In genomic region chr19:55279773-55280643, GRCh38 we compare ENCODE assay signal across 1 cellular context.
A peak's percentile ranks its signal among the peaks of the same experiment; 100 is the strongest.
TF ChIP-seq lines count a peak whose summit lies in the region.

TSS of gene HSPBP1 (minus strand) at chr19:55280110. CDS start at chr19:55279608, 502 bp downstream.

TF ChIP-seq in HepG2, 621 proteins besides CTCF, POLR2A, EP300 and RAD21 (continued from another document and continues in another):
- TF ChIP-seq ZNF580 (CRISPR knock-in tag; IDR thresholded peaks at IDR 0.05; ENCODE audit: borderline replicate concordance, low read depth), result 0 out of 2 replicates have a peak, but pooled peaks have one; percentile 30
- no peak for TF ChIP-seq REST (IDR thresholded peaks at IDR 0.05; ENCODE audit: borderline replicate concordance in 1 of 2, low read depth in 1 of 2, low read length in 2 of 2)
- TF ChIP-seq NFYC (CRISPR knock-in tag; IDR thresholded peaks at IDR 0.05), result peak; percentile 19; the same call in 1 of the 2 replicates
- TF ChIP-seq ATF2 (CRISPR knock-in tag; IDR thresholded peaks at IDR 0.05), result peak; percentile 32; the same call in 1 of the 2 replicates
- no peak for TF ChIP-seq MIXL1 (CRISPR knock-in tag; IDR thresholded peaks at IDR 0.05)
- TF ChIP-seq ZNF318 (CRISPR knock-in tag; IDR thresholded peaks at IDR 0.05), result no peak
- TF ChIP-seq YEATS4 (CRISPR knock-in tag; IDR thresholded peaks at IDR 0.05; ENCODE audit: borderline replicate concordance), result 0 out of 2 replicates have a peak, but pooled peaks have one; percentile 41
- no peak for TF ChIP-seq ZBTB46 (CRISPR knock-in tag; IDR thresholded peaks at IDR 0.05; ENCODE audit: borderline replicate concordance)
- TF ChIP-seq YEATS2 (CRISPR knock-in tag; IDR thresholded peaks at IDR 0.05; ENCODE audit: borderline replicate concordance), result peak; percentile 72; the same call in 1 of the 2 replicates
- TF ChIP-seq ZNF142 (CRISPR knock-in tag; IDR thresholded peaks at IDR 0.05), result peak; percentile 35; the same call in 1 of the 2 replicates
- no peak for TF ChIP-seq SNRNP70 (IDR thresholded peaks at IDR 0.05; ENCODE audit: low read depth, low read length)
- peak; percentile 82; the same call in 1 of the 2 replicates for TF ChIP-seq MYC (CRISPR knock-in tag; IDR thresholded peaks at IDR 0.05; ENCODE audit: borderline replicate concordance)
- peak; percentile 79 for TF ChIP-seq CBFB (CRISPR knock-in tag; IDR thresholded peaks at IDR 0.05)
- no peak for TF ChIP-seq ZNF563 (CRISPR knock-in tag; IDR thresholded peaks at IDR 0.05)
- no peak for TF ChIP-seq ZNF75D (CRISPR knock-in tag; IDR thresholded peaks at IDR 0.05; ENCODE audit: borderline replicate concordance)
- no peak for TF ChIP-seq GLI4 (CRISPR knock-in tag; IDR thresholded peaks at IDR 0.05; ENCODE audit: borderline replicate concordance)
- TF ChIP-seq E2F5 (CRISPR knock-in tag; conservative IDR thresholded peaks at IDR 0.05), result 0 out of 2 replicates have a peak, but pooled peaks have one; percentile 63
- TF ChIP-seq RNF219 (CRISPR knock-in tag; IDR thresholded peaks at IDR 0.05), result no peak
- 0 out of 2 replicates have a peak, but pooled peaks have one; percentile 5 for TF ChIP-seq THAP7 (CRISPR knock-in tag; IDR thresholded peaks at IDR 0.05)
- 0 out of 2 replicates have a peak, but pooled peaks have one; percentile 69 for TF ChIP-seq SIN3A (IDR thresholded peaks at IDR 0.05; ENCODE audit: borderline replicate concordance, low read depth, low read length)
- TF ChIP-seq MXI1 (IDR thresholded peaks at IDR 0.05; ENCODE audit: borderline replicate concordance, low read depth, low read length), result peak; percentile 97; the same call in 2 of the 3 replicates
- TF ChIP-seq TCF12 (IDR thresholded peaks at IDR 0.05), result no peak
- peak; percentile 78; the same call in 1 of the 2 replicates for TF ChIP-seq TCF12 (CRISPR knock-in tag; IDR thresholded peaks at IDR 0.05)
- 0 out of 2 replicates have a peak, but pooled peaks have one; percentile 25 for TF ChIP-seq SALL2 (CRISPR knock-in tag; IDR thresholded peaks at IDR 0.05)
- TF ChIP-seq ISL2 (CRISPR knock-in tag; IDR thresholded peaks at IDR 0.05), result no peak
